In genomic region chr10:70174058-70174741, GRCh38 we compare ENCODE assay signal across 9 cellular contexts. TPM values are rescaled to one million over a fixed set of nuclear protein-coding genes. Genes with fewer than 3 reads are reported as not detected.
DNase-seq lines count a peak whose midpoint lies in the region; ATAC-seq and TF ChIP-seq lines count a peak whose summit lies in the region.
"Had no signal": no experiment of that assay in that cellular context is flagged by ENCODE, and none has a peak within 500 bp of the region (broad histone marks: within the 10 kb centered on the region; RNA-seq: fewer than 3 reads in every experiment).

No MANE protein-coding gene starts in this region.

- DNase-seq in ELR (ENCODE audit: low read depth) (peak; percentile 27), NOMO-1 (lab: John Stamatoyannopoulos, UW; ENCODE audit: unreplicated experiment in 2 of 2) (peak; percentile 30 to 61), natural killer cell (peak; percentile 26), NCI-H1048 (lab: John Stamatoyannopoulos, UW) (no peak), NCI-H524 treated with DMSO at 0.1 percent for 48 hours (lab: John Stamatoyannopoulos, UW) (no peak), Calu3 (no peak), SIG-M5 (lab: John Stamatoyannopoulos, UW) (no peak)
- peak; percentile 24 for DNase-seq in activated naive CD8-positive, alpha-beta T cell treated with anti-CD3 and anti-CD28 coated beads, Interleukin-2, amount 50 U/mL, for 24 hours
- DNase-seq: NCI-H1092 treated with DMSO at 0.1 percent for 48 hours had no signal

- H3K36me3 Mint-ChIP-seq in activated naive CD8-positive, alpha-beta T cell treated with anti-CD3 and anti-CD28 coated beads, Interleukin-2, amount 50 U/mL, for 24 hours (ENCODE audit: low read depth): peaks cover 1% of the 10 kb centered on the region
- H3K36me3 Mint-ChIP-seq in natural killer cell (no peaks in the 10 kb centered on the region), Calu3 (ENCODE audit: insufficient read depth, unreplicated experiment) (peaks cover 22% of the 10 kb centered on the region)

- H3K4me1 Mint-ChIP-seq in activated naive CD8-positive, alpha-beta T cell treated with anti-CD3 and anti-CD28 coated beads, Interleukin-2, amount 50 U/mL, for 24 hours: peaks cover 27% of the 10 kb centered on the region
- peaks cover 15 to 24% of the 10 kb centered on the region in 2 donors for H3K4me1 Mint-ChIP-seq in natural killer cell
- peaks cover 3% of the 10 kb centered on the region for H3K4me1 Mint-ChIP-seq in Calu3 (ENCODE audit: low read depth, unreplicated experiment)

- H3K9me3 Mint-ChIP-seq in activated naive CD8-positive, alpha-beta T cell treated with anti-CD3 and anti-CD28 coated beads, Interleukin-2, amount 50 U/mL, for 24 hours: no peaks in the 10 kb centered on the region
- H3K9me3 Mint-ChIP-seq in natural killer cell: no peaks in the 10 kb centered on the region
- H3K9me3 Mint-ChIP-seq in Calu3 (ENCODE audit: low read depth, unreplicated experiment): no peaks in the 10 kb centered on the region

- intact Hi-C loops in natural killer cell (cut with micrococcal nuclease) (no loop called here), Calu3 (cut with micrococcal nuclease; ENCODE audit: unreplicated experiment) (no loop called here)

- peak overlapping the region; percentile 69 for H3K27ac Mint-ChIP-seq in activated naive CD8-positive, alpha-beta T cell treated with anti-CD3 and anti-CD28 coated beads, Interleukin-2, amount 50 U/mL, for 24 hours
- H3K27ac Mint-ChIP-seq in natural killer cell (peak overlapping the region; percentile 84 to 85), Calu3 (ENCODE audit: unreplicated experiment) (no peak overlapping the region)

- no peaks in the 10 kb centered on the region for H3K27me3 Mint-ChIP-seq in activated naive CD8-positive, alpha-beta T cell treated with anti-CD3 and anti-CD28 coated beads, Interleukin-2, amount 50 U/mL, for 24 hours
- H3K27me3 Mint-ChIP-seq in natural killer cell (ENCODE audit: low read depth in 2 of 2) (peaks cover 4 to 7% of the 10 kb centered on the region in 2 donors), Calu3 (ENCODE audit: unreplicated experiment) (no peaks in the 10 kb centered on the region)

- TF ChIP-seq CTCF in natural killer cell (IDR thresholded peaks at IDR 0.05) (no peak), Calu3 (IDR thresholded peaks at IDR 0.05; ENCODE audit: unreplicated experiment) (no peak)

- BruUV-seq in Calu3 (replicated peaks; lab: Mats Ljungman, UMichigan): no TSS peak

- CTCF ChIA-PET in Calu3 (lab: Charles Lee): interaction anchor here (0.7 kb wide), 1 partner anchor 146 kb away, joined by 3 read pairs; no protein-coding TSS in a partner anchor

- ATAC-seq in activated naive CD8-positive, alpha-beta T cell treated with anti-CD3 and anti-CD28 coated beads, Interleukin-2, amount 50 U/mL, for 24 hours: peak; percentile 2
- peak in 1 of 3 donors; percentile 3 for ATAC-seq in natural killer cell

- H3K4me3 Mint-ChIP-seq in activated naive CD8-positive, alpha-beta T cell treated with anti-CD3 and anti-CD28 coated beads, Interleukin-2, amount 50 U/mL, for 24 hours: peak overlapping the region; percentile 12
- H3K4me3 Mint-ChIP-seq in natural killer cell (peak overlapping the region; percentile 38), Calu3 (ENCODE audit: low read depth, unreplicated experiment) (no peak overlapping the region)

RNA-seq across cellular contexts. Expression of gene SAR1A, which starts 3.9 kb away (rescaled TPM):
- total RNA-seq in natural killer cell: 100 to 1,000 TPM; 200 to 212 (median 206) TPM
- 166 and 175 TPM in 2 replicates for total RNA-seq in Calu3 (2022)

RNA-seq across cellular contexts. Expression of gene TYSND1, which starts 27.7 kb away (rescaled TPM):
- total RNA-seq in natural killer cell (10 to 100 TPM; 12.0 to 17.9 (median 12.4) TPM), Calu3 (2022) (21.4 and 24.6 TPM in 2 replicates)

RNA-seq across cellular contexts. Expression of gene AIFM2, which starts 41.6 kb away (rescaled TPM):
- total RNA-seq in natural killer cell: 1 to 10 TPM; 3.7 to 4.2 (median 3.9) TPM
- 20.6 and 21.1 TPM in 2 replicates for total RNA-seq in Calu3 (2022)

RNA-seq across cellular contexts. Expression of gene PPA1, which starts 59.0 kb away (rescaled TPM):
- total RNA-seq in natural killer cell: 10 to 100 TPM; 17.0 to 26.5 (median 19.2) TPM
- 260 and 280 TPM in 2 replicates for total RNA-seq in Calu3 (2022)

Comparison
In these comparisons a context has a peak if more than half of its experiments do, and no peak if none do; other contexts are left out.
1. DNase-seq: peak in ELR (single experiment), NOMO-1 (2 of 2), activated naive CD8-positive, alpha-beta T cell treated with anti-CD3 and anti-CD28 coated beads, Interleukin-2, amount 50 U/mL, for 24 hours (single experiment) and natural killer cell (single experiment); none in NCI-H1048 (single experiment), NCI-H524 treated with DMSO at 0.1 percent for 48 hours (single experiment), Calu3 (single experiment) and SIG-M5 (single experiment).